12 cellular contexts compared by ENCODE assay signal in genomic region chr3:150062492-150062891, GRCh38.
DNase-seq lines count a peak whose midpoint lies in the region; FAIRE-seq and TF ChIP-seq lines count a peak whose summit lies in the region.
"Had no signal": no experiment of that assay in that cellular context is flagged by ENCODE, and none has a peak within 500 bp of the region (broad histone marks: within the 10 kb centered on the region; RNA-seq: fewer than 3 reads in every experiment).

No MANE protein-coding gene starts in this region.

- no peaks in the 10 kb centered on the region for H3K23me2 ChIP-seq in H1 (ENCODE audit: low read depth, low read length)

- H3K27me3 ChIP-seq in H1 (replicated peaks in 1 of 4; ENCODE audit: control insufficient read depth in 3 of 4, extremely low read depth in 1 of 4, insufficient read depth in 3 of 4, low read length in 3 of 4) (no peaks in the 10 kb centered on the region), tibial nerve (no peaks in the 10 kb centered on the region)

- TF ChIP-seq EP300 in H1 (IDR thresholded peaks at IDR 0.05; ENCODE audit: borderline replicate concordance in 1 of 2, low read depth in 2 of 2, low read length in 2 of 2) (no peak), tibial nerve (IDR thresholded peaks at IDR 0.05) (no peak)

- H3K9me3 Mint-ChIP-seq in mesothelial cell of epicardium, result no peaks in the 10 kb centered on the region
- H3K9me3 Mint-ChIP-seq in endothelial cell (ENCODE audit: unreplicated experiment), result no peaks in the 10 kb centered on the region
- H3K9me3 Mint-ChIP-seq in activated T-helper 1 cell treated with anti-CD3 and anti-CD28 coated beads, Interleukin-12 subunit alpha, Interleukin-12 subunit beta, Interleukin-2, Interleukin-4 antibody, amounts not matched to agents 30 ng/mL and 10 ng/mL and 1 ng/mL, durations not matched to agents 14 hours and 24 hours and 36 hours, result no peaks in the 10 kb centered on the region

- H2BK12ac ChIP-seq in H1 (ENCODE audit: low read depth, low read length), result no peak overlapping the region

- TF ChIP-seq RAD21 in H1 (IDR thresholded peaks at IDR 0.05 in 1 of 2, conservative IDR thresholded peaks at IDR 0.05 in 1 of 2; ENCODE audit: low read depth in 2 of 2, low read length in 2 of 2), result no peak

- H3K27me3 Mint-ChIP-seq in mesothelial cell of epicardium (ENCODE audit: low read depth) (peaks cover 7% of the 10 kb centered on the region), endothelial cell (ENCODE audit: unreplicated experiment) (peaks cover 2% of the 10 kb centered on the region)
- H3K27me3 Mint-ChIP-seq in activated T-helper 1 cell treated with anti-CD3 and anti-CD28 coated beads, Interleukin-12 subunit alpha, Interleukin-12 subunit beta, Interleukin-2, Interleukin-4 antibody, amounts not matched to agents 30 ng/mL and 10 ng/mL and 1 ng/mL, durations not matched to agents 14 hours and 24 hours and 36 hours (ENCODE audit: insufficient read depth), result peaks cover 13% of the 10 kb centered on the region

- peak; percentile 6 for DNase-seq in OCI-M1 (lab: John Stamatoyannopoulos, UW)
- no peak for DNase-seq in H1 (ENCODE audit: low read depth in 1 of 2, low spot score in 2 of 2)
- DNase-seq in mesothelial cell of epicardium (ENCODE audit: low spot score in 2 of 2, unreplicated experiment in 2 of 2), result no peak
- DNase-seq in tibial nerve (ENCODE audit: low spot score in 2 of 2), result no peak
- DNase-seq in endothelial cell (ENCODE audit: low spot score), result no peak
- no peak for DNase-seq in activated T-helper 1 cell treated with anti-CD3 and anti-CD28 coated beads, Interleukin-12 subunit alpha, Interleukin-12 subunit beta, Interleukin-2, Interleukin-4 antibody, amounts not matched to agents 30 ng/mL and 10 ng/mL and 1 ng/mL, durations not matched to agents 14 hours and 24 hours and 36 hours (ENCODE audit: low spot score)
- DNase-seq in activated effector memory CD4-positive, alpha-beta T cell treated with anti-CD3 and anti-CD28 coated beads, Interleukin-2, amount 50 U/mL, for 16 hours, result no peak
- no peak for DNase-seq in NCI-H2107 treated with DMSO at 0.1 percent for 48 hours (lab: John Stamatoyannopoulos, UW; ENCODE audit: unreplicated experiment)
- DNase-seq: left colon, NCI-H1436 had no signal

- H2BK15ac ChIP-seq in H1 (ENCODE audit: low read length), result no peak overlapping the region

- H4K91ac ChIP-seq in H1 (replicated peaks; ENCODE audit: insufficient read length, low read length), result no peak overlapping the region

- no peak for TF ChIP-seq CTCF in H1 (IDR thresholded peaks at IDR 0.05; ENCODE audit: control extremely low read depth in 1 of 3, insufficient read depth in 1 of 3, low read depth in 1 of 3, low read length in 3 of 3)
- TF ChIP-seq CTCF in mesothelial cell of epicardium (IDR thresholded peaks at IDR 0.05; ENCODE audit: unreplicated experiment), result no peak
- TF ChIP-seq CTCF in tibial nerve (IDR thresholded peaks at IDR 0.05), result no peak
- TF ChIP-seq CTCF in endothelial cell (IDR thresholded peaks at IDR 0.05; ENCODE audit: unreplicated experiment), result no peak

- H4K8ac ChIP-seq in H1 (ENCODE audit: extremely low read depth, insufficient read depth, low read length), result no peak overlapping the region

- no peak overlapping the region for H2BK20ac ChIP-seq in H1 (ENCODE audit: low read length)

- H3K4me2 ChIP-seq in H1 (ENCODE audit: insufficient read depth in 1 of 2, low read depth in 2 of 2, low read length in 2 of 2), result no peak overlapping the region

- no peak overlapping the region for H3K56ac ChIP-seq in H1 (replicated peaks; ENCODE audit: insufficient read length, low read depth, low read length)

- no peak overlapping the region for H3K4ac ChIP-seq in H1 (replicated peaks; ENCODE audit: insufficient read length, low read depth, low read length)

- H3K27ac ChIP-seq in H1 (ENCODE audit: low read depth, low read length), result no peak overlapping the region
- peak overlapping the region in 3 of 4 donors; percentile 43 to 71 (median 71) for H3K27ac ChIP-seq in tibial nerve

- H2AK5ac ChIP-seq in H1 (ENCODE audit: low read depth, low read length), result no peak overlapping the region

- H3K23ac ChIP-seq in H1 (ENCODE audit: insufficient read length), result no peak overlapping the region

- H4K5ac ChIP-seq in H1 (ENCODE audit: insufficient read length, low read depth, low read length), result no peak overlapping the region

- H3K18ac ChIP-seq in H1 (ENCODE audit: extremely low read depth, low read length), result no peak overlapping the region

- H3K9ac ChIP-seq in H1 (replicated peaks in 1 of 4; ENCODE audit: extremely low read depth in 1 of 4, low read depth in 3 of 4, low read length in 3 of 4), result no peak overlapping the region

- H3K79me2 ChIP-seq in H1 (ENCODE audit: control insufficient read depth in 1 of 2, insufficient read depth in 2 of 2, low read length in 2 of 2), result no peaks in the 10 kb centered on the region

- no peaks in the 10 kb centered on the region for H3K36me3 Mint-ChIP-seq in mesothelial cell of epicardium
- no peaks in the 10 kb centered on the region for H3K36me3 Mint-ChIP-seq in endothelial cell (ENCODE audit: low read depth, unreplicated experiment)
- H3K36me3 Mint-ChIP-seq in activated T-helper 1 cell treated with anti-CD3 and anti-CD28 coated beads, Interleukin-12 subunit alpha, Interleukin-12 subunit beta, Interleukin-2, Interleukin-4 antibody, amounts not matched to agents 30 ng/mL and 10 ng/mL and 1 ng/mL, durations not matched to agents 14 hours and 24 hours and 36 hours (ENCODE audit: low read depth), result no peaks in the 10 kb centered on the region

- POLR2A ChIA-PET in H1 (lab: Charles Lee; ENCODE audit: partially characterized antibody), result no interaction called here

- no peaks in the 10 kb centered on the region for H3K79me1 ChIP-seq in H1 (ENCODE audit: low read depth, low read length)

- WGBS in H1 (ENCODE audit: extremely low coverage in 1 of 2, insufficient coverage in 1 of 2, insufficient read length in 1 of 2, insufficient replicate concordance in 2 of 2, low coverage in 1 of 2, low lambda C conversion rate in 2 of 2, missing lambda C conversion rate in 1 of 2), 2 experiments, result 82% methylated on average over 6 of the region's 6 CpGs; no CpG with 5 or more reads in 1 of the 2 experiments
- 11 to 24% methylated on average over 6 of the region's 6 CpGs for WGBS in tibial nerve, 2 donors

- H3K4me1 ChIP-seq in H1 (replicated peaks in 1 of 4; ENCODE audit: control insufficient read depth in 3 of 4, insufficient read depth in 4 of 4, low read length in 3 of 4) (0 out of 7 replicates have a peak, but pooled peaks cover 0 to 1% (median 0%) of the 10 kb centered on the region in 4 experiments), tibial nerve (peaks cover 0 to 17% (median 0%) of the 10 kb centered on the region in 4 donors)

- intact Hi-C loops in activated T-helper 1 cell treated with anti-CD3 and anti-CD28 coated beads, Interleukin-12 subunit alpha, Interleukin-12 subunit beta, Interleukin-2, Interleukin-4 antibody, amounts not matched to agents 30 ng/mL and 10 ng/mL and 1 ng/mL, durations not matched to agents 14 hours and 24 hours and 36 hours (cut with micrococcal nuclease), result no loop called here

- no peak overlapping the region for H3K14ac ChIP-seq in H1 (ENCODE audit: insufficient read length)

- no peak overlapping the region for H2BK5ac ChIP-seq in H1 (ENCODE audit: low read depth, low read length)

- TF ChIP-seq POLR2A in H1 (IDR thresholded peaks at IDR 0.05; ENCODE audit: control extremely low read depth in 1 of 2, low read depth in 2 of 2, low read length in 2 of 2) (no peak), tibial nerve (IDR thresholded peaks at IDR 0.05) (no peak)

- no peak overlapping the region for H2BK120ac ChIP-seq in H1 (replicated peaks; ENCODE audit: low read depth, low read length)

- no peak for FAIRE-seq in H1 (lab: Jason Lieb, UNC)
- FAIRE-seq: GM18507, TTC549 had no signal

- H3K4me3 ChIP-seq in H1 (ENCODE audit: extremely low read depth in 1 of 4, insufficient read depth in 2 of 4, low read depth in 3 of 4, low read length in 4 of 4), result no peak overlapping the region
- peak overlapping the region in 1 of 4 donors; percentile 21 for H3K4me3 ChIP-seq in tibial nerve

- H3K27ac Mint-ChIP-seq in mesothelial cell of epicardium (peak overlapping the region; percentile 59), endothelial cell (ENCODE audit: unreplicated experiment) (no peak overlapping the region)
- H3K27ac Mint-ChIP-seq in activated T-helper 1 cell treated with anti-CD3 and anti-CD28 coated beads, Interleukin-12 subunit alpha, Interleukin-12 subunit beta, Interleukin-2, Interleukin-4 antibody, amounts not matched to agents 30 ng/mL and 10 ng/mL and 1 ng/mL, durations not matched to agents 14 hours and 24 hours and 36 hours, result no peak overlapping the region

- no peaks in the 10 kb centered on the region for H3K36me3 ChIP-seq in H1 (ENCODE audit: control insufficient read depth in 2 of 4, insufficient read depth in 4 of 4, low read length in 3 of 4)
- H3K36me3 ChIP-seq in tibial nerve, result no peaks in the 10 kb centered on the region

- no peaks in the 10 kb centered on the region for H4K20me1 ChIP-seq in H1 (replicated peaks in 1 of 2; ENCODE audit: control insufficient read depth in 1 of 2, insufficient read depth in 2 of 2, low read length in 2 of 2)

- H3K4me1 Mint-ChIP-seq in mesothelial cell of epicardium (peaks cover 15% of the 10 kb centered on the region), endothelial cell (ENCODE audit: unreplicated experiment) (no peaks in the 10 kb centered on the region)
- H3K4me1 Mint-ChIP-seq in activated T-helper 1 cell treated with anti-CD3 and anti-CD28 coated beads, Interleukin-12 subunit alpha, Interleukin-12 subunit beta, Interleukin-2, Interleukin-4 antibody, amounts not matched to agents 30 ng/mL and 10 ng/mL and 1 ng/mL, durations not matched to agents 14 hours and 24 hours and 36 hours (ENCODE audit: low read depth), result no peaks in the 10 kb centered on the region

- H2AFZ ChIP-seq in H1 (ENCODE audit: low read length), result peak overlapping the region; percentile 78; the same call in 1 of the 2 replicates

- CTCF ChIA-PET in H1 (lab: Charles Lee; ENCODE audit: partially characterized antibody), result interaction anchor here (0.7 to 1.7 kb wide), 4 partner anchors 8 to 122 kb away, joined by 3 to 5 read pairs (median 4); no protein-coding TSS in a partner anchor

- no peak overlapping the region for H3K4me3 Mint-ChIP-seq in mesothelial cell of epicardium
- no peak overlapping the region for H3K4me3 Mint-ChIP-seq in endothelial cell (ENCODE audit: unreplicated experiment)
- no peak overlapping the region for H3K4me3 Mint-ChIP-seq in activated T-helper 1 cell treated with anti-CD3 and anti-CD28 coated beads, Interleukin-12 subunit alpha, Interleukin-12 subunit beta, Interleukin-2, Interleukin-4 antibody, amounts not matched to agents 30 ng/mL and 10 ng/mL and 1 ng/mL, durations not matched to agents 14 hours and 24 hours and 36 hours

- H3K9me3 ChIP-seq in H1 (ENCODE audit: insufficient read depth in 2 of 2, low read depth in 1 of 2, low read length in 1 of 2) (no peaks in the 10 kb centered on the region), tibial nerve (no peaks in the 10 kb centered on the region)

TF ChIP-seq in H1, 55 proteins besides CTCF, POLR2A, EP300 and RAD21 (continues in another document):
- TF ChIP-seq CEBPB (IDR thresholded peaks at IDR 0.05; ENCODE audit: low read depth, low read length) (no peak), SAP30 (IDR thresholded peaks at IDR 0.05; ENCODE audit: insufficient read depth, insufficient replicate concordance, low read length) (no peak)
